Comparison of ENCODE assay signal across 33 cellular contexts in genomic region chr6:73435236-73435635, GRCh38. TPM values are rescaled to one million over a fixed set of nuclear protein-coding genes. Genes with fewer than 3 reads are reported as not detected.
"Had no signal": no experiment of that assay in that cellular context is flagged by ENCODE, and none has a peak within 500 bp of the region (broad histone marks: within the 10 kb centered on the region; RNA-seq: fewer than 3 reads in every experiment).

No MANE protein-coding gene starts in this region.

- H3K4me1 Mint-ChIP-seq: endodermal cell had no signal

- H3K27me3 Mint-ChIP-seq: activated B cell treated with CpG ODN at 0.5 μM for 24 hours; activated CD8-positive, alpha-beta T cell treated with anti-CD3 and anti-CD28 coated beads for 36 hours; activated naive CD4-positive, alpha-beta T cell treated with anti-CD3 and anti-CD28 coated beads, Interleukin-2, amount 10 ng/mL, durations not matched to agents 7 days and 5 days; activated naive CD8-positive, alpha-beta T cell treated with anti-CD3 and anti-CD28 coated beads, Interleukin-2, amount 10 ng/mL, durations not matched to agents 7 days and 5 days; activated T-cell treated with anti-CD3 and anti-CD28 coated beads, Interleukin-2, amount 50 U/mL, for 24 hours; central memory CD8-positive, alpha-beta T cell; dendritic cell treated with granulocyte-macrophage colony-stimulating factor and Interleukin-4, amounts not matched to agents 40 ng/mL and 50 ng/mL, for 4 days had no signal

- H3K4me3 ChIP-seq: ascending aorta, coronary artery, dorsolateral prefrontal cortex, gastrocnemius medialis, heart left ventricle had no signal

- H3K9me3 Mint-ChIP-seq: activated B cell treated with CpG ODN at 0.5 μM for 24 hours; activated CD8-positive, alpha-beta T cell treated with anti-CD3 and anti-CD28 coated beads for 36 hours; activated naive CD4-positive, alpha-beta T cell treated with anti-CD3 and anti-CD28 coated beads, Interleukin-2, amount 10 ng/mL, durations not matched to agents 7 days and 5 days; activated naive CD4-positive, alpha-beta T cell treated with anti-CD3 and anti-CD28 coated beads, Interleukin-2, amount 50 U/mL, for 72 hours; activated naive CD8-positive, alpha-beta T cell treated with anti-CD3 and anti-CD28 coated beads, Interleukin-2, amount 10 ng/mL, durations not matched to agents 7 days and 5 days; activated T-cell treated with anti-CD3 and anti-CD28 coated beads, Interleukin-2, amount 50 U/mL, for 24 hours; activated T-cell treated with anti-CD3 and anti-CD28 coated beads, Interleukin-2, amount 50 U/mL, for 72 hours; central memory CD8-positive, alpha-beta T cell; dendritic cell treated with granulocyte-macrophage colony-stimulating factor and Interleukin-4, amounts not matched to agents 40 ng/mL and 50 ng/mL, for 4 days; endodermal cell; T-helper 2 cell treated with Interferon-gamma antibody and Interleukin-4, amounts not matched to agents 5 μg/mL and 100 μg/mL, for 36 hours had no signal

- H3K27ac ChIP-seq: ascending aorta, brain microvascular endothelial cell, coronary artery, dorsolateral prefrontal cortex, gastrocnemius medialis, heart left ventricle, WERI-Rb-1 had no signal

- H3K4me3 Mint-ChIP-seq: activated B cell treated with CpG ODN at 0.5 μM for 24 hours; activated CD8-positive, alpha-beta T cell treated with anti-CD3 and anti-CD28 coated beads for 36 hours; activated naive CD4-positive, alpha-beta T cell treated with anti-CD3 and anti-CD28 coated beads, Interleukin-2, amount 10 ng/mL, durations not matched to agents 7 days and 5 days; activated naive CD8-positive, alpha-beta T cell treated with anti-CD3 and anti-CD28 coated beads, Interleukin-2, amount 10 ng/mL, durations not matched to agents 7 days and 5 days; activated T-cell treated with anti-CD3 and anti-CD28 coated beads, Interleukin-2, amount 50 U/mL, for 24 hours; activated T-cell treated with anti-CD3 and anti-CD28 coated beads, Interleukin-2, amount 50 U/mL, for 72 hours; central memory CD8-positive, alpha-beta T cell; dendritic cell treated with granulocyte-macrophage colony-stimulating factor and Interleukin-4, amounts not matched to agents 40 ng/mL and 50 ng/mL, for 4 days; endodermal cell; T-helper 2 cell treated with Interferon-gamma antibody and Interleukin-4, amounts not matched to agents 5 μg/mL and 100 μg/mL, for 36 hours had no signal

- ATAC-seq: activated CD4-positive, CD25-positive, alpha-beta regulatory T cell treated with anti-CD3 and anti-CD28 coated beads, Interleukin-2, amount 50 U/mL, for 24 hours; activated CD8-positive, alpha-beta T cell treated with anti-CD3 and anti-CD28 coated beads for 36 hours; activated naive CD4-positive, alpha-beta T cell treated with anti-CD3 and anti-CD28 coated beads, Interleukin-2, amount 50 U/mL, for 72 hours; activated T-cell treated with anti-CD3 and anti-CD28 coated beads, Interleukin-2, amount 50 U/mL, for 72 hours; esophagus mucosa; gastrocnemius medialis; heart left ventricle had no signal

- H3K27ac Mint-ChIP-seq: activated B cell treated with CpG ODN at 0.5 μM for 24 hours; activated CD8-positive, alpha-beta T cell treated with anti-CD3 and anti-CD28 coated beads for 36 hours; activated naive CD4-positive, alpha-beta T cell treated with anti-CD3 and anti-CD28 coated beads, Interleukin-2, amount 10 ng/mL, durations not matched to agents 7 days and 5 days; activated naive CD4-positive, alpha-beta T cell treated with anti-CD3 and anti-CD28 coated beads, Interleukin-2, amount 50 U/mL, for 72 hours; activated naive CD8-positive, alpha-beta T cell treated with anti-CD3 and anti-CD28 coated beads, Interleukin-2, amount 10 ng/mL, durations not matched to agents 7 days and 5 days; activated T-cell treated with anti-CD3 and anti-CD28 coated beads, Interleukin-2, amount 50 U/mL, for 24 hours; activated T-cell treated with anti-CD3 and anti-CD28 coated beads, Interleukin-2, amount 50 U/mL, for 72 hours; dendritic cell treated with granulocyte-macrophage colony-stimulating factor and Interleukin-4, amounts not matched to agents 40 ng/mL and 50 ng/mL, for 4 days; endodermal cell; T-helper 2 cell treated with Interferon-gamma antibody and Interleukin-4, amounts not matched to agents 5 μg/mL and 100 μg/mL, for 36 hours had no signal

- H3K36me3 ChIP-seq: gastrocnemius medialis, WERI-Rb-1 had no signal

- H3K4me1 ChIP-seq: ascending aorta, gastrocnemius medialis, heart left ventricle had no signal

- FAIRE-seq: bronchial epithelial cell had no signal

- DNase-seq: activated B cell treated with CpG ODN at 0.5 μM for 24 hours; activated CD4-positive, alpha-beta T cell treated with anti-CD3 and anti-CD28 coated beads for 48 hours; activated CD4-positive, alpha-beta T cell treated with anti-CD3 and anti-CD28 coated beads, Interleukin-2, amount 50 U/mL, for 1 hour; activated CD4-positive, alpha-beta T cell treated with anti-CD3 and anti-CD28 coated beads, Interleukin-2, amount 50 U/mL, for 48 hours; activated CD8-positive, alpha-beta memory T cell treated with anti-CD3 and anti-CD28 coated beads, Interleukin-2, amount 50 U/mL, for 48 hours; activated CD8-positive, alpha-beta T cell treated with anti-CD3 and anti-CD28 coated beads for 36 hours; activated gamma-delta T cell; activated naive CD4-positive, alpha-beta T cell; activated naive CD4-positive, alpha-beta T cell treated with anti-CD3 and anti-CD28 coated beads, Interleukin-2, amount 10 ng/mL, durations not matched to agents 7 days and 5 days; activated naive CD8-positive, alpha-beta T cell treated with anti-CD3 and anti-CD28 coated beads, Interleukin-2, amount 10 ng/mL, durations not matched to agents 7 days and 5 days; activated T-cell treated with anti-CD3 and anti-CD28 coated beads for 4 hours; activated T-cell treated with anti-CD3 and anti-CD28 coated beads, Interleukin-2, amount 50 U/mL, for 24 hours; activated T-cell treated with anti-CD3 and anti-CD28 coated beads, Interleukin-2, amount 50 U/mL, for 72 hours; brain microvascular endothelial cell; dorsolateral prefrontal cortex; effector memory CD4-positive, alpha-beta T cell; endodermal cell; foreskin fibroblast; gastrocnemius medialis; glutamatergic neuron; heart left ventricle; T1000; WERI-Rb-1 had no signal

- H3K27me3 ChIP-seq: ascending aorta, brain microvascular endothelial cell, dorsolateral prefrontal cortex, gastrocnemius medialis, heart left ventricle had no signal

- H3K9me3 ChIP-seq: ascending aorta, gastrocnemius medialis, heart left ventricle had no signal

RNA-seq across cellular contexts. Expression of gene DDX43, which starts 40.6 kb away (rescaled TPM):
- total RNA-seq: ascending aorta, cardiac septum, endodermal cell had no signal
